ENCODE assay signal across 9 cellular contexts in genomic region chr1:203113308-203113707, GRCh38. TPM values are rescaled to one million over a fixed set of nuclear protein-coding genes. Genes with fewer than 3 reads are reported as not detected.
"Had no signal": no experiment of that assay in that cellular context is flagged by ENCODE, and none has a peak within 500 bp of the region (broad histone marks: within the 10 kb centered on the region; RNA-seq: fewer than 3 reads in every experiment).

No MANE protein-coding gene starts in this region.

- H3K27ac ChIP-seq: GM23248 had no signal

- H3K4me3 ChIP-seq: GM23248, HAP-1 had no signal

- DNase-seq: GM23248, GOT3, H7, HFFc6, IMR-90 had no signal

- H3K9me3 Mint-ChIP-seq: HFFc6 had no signal

- H3K4me3 Mint-ChIP-seq: HFFc6 had no signal

- H3K4me1 ChIP-seq: HAP-1 had no signal

- H3K36me3 ChIP-seq: HAP-1 had no signal

- ATAC-seq: HCT116 had no signal

- H3K9me3 ChIP-seq: HAP-1 had no signal

- H3K27ac Mint-ChIP-seq: HFFc6 had no signal

RNA-seq across cellular contexts. Expression of gene MYOG, which starts 27.5 kb away (rescaled TPM):
- total RNA-seq: GM23248, H4, H7, HFFc6, HT-29, IMR-90 had no signal
